Comparison of ENCODE assay signal across 1 cellular context in genomic region chr3:114370537-114371174, GRCh38.
TF ChIP-seq lines count a peak whose summit lies in the region.

No MANE protein-coding gene starts in this region.

TF ChIP-seq in GM12878, 131 proteins besides CTCF, POLR2A, EP300 and RAD21 (continued from another document):
- TF ChIP-seq RFX5 (IDR thresholded peaks at IDR 0.05; ENCODE audit: low read depth, low read length) = no peak
